In the genomic region with DNA sequence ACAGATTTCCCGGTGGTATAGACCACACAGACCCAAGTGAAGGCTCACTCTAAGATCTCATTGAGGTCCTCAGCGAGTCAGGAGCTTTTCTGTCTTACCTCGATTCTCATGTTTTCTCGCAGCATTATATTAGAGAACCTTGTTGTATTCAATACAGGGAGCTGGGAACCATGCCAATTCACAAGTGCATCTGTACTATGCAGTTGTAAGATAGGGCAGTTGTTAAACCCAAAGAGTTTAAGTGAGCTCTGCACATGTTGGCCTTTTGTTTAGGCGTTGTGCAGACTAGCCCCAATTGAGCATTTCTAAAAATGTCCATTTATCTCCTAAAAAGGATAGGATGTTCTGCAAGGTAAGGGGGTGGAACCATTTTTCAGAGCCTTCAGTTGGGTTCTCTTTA, we compare ENCODE assay signal across 13 cellular contexts. TPM values are rescaled to one million over a fixed set of nuclear protein-coding genes. Genes with fewer than 3 reads are reported as not detected.
DNase-seq lines count a peak whose midpoint lies in the region; ATAC-seq lines count a peak whose summit lies in the region.
"Had no signal": no experiment of that assay in that cellular context is flagged by ENCODE, and none has a peak within 500 bp of the region (broad histone marks: within the 10 kb centered on the region; RNA-seq: fewer than 3 reads in every experiment).

No MANE protein-coding gene starts in this region.

- ATAC-seq in HG03159 (IDR thresholded peaks at IDR 0.05; ENCODE audit: unreplicated experiment) (no peak), GM21367 (IDR thresholded peaks at IDR 0.05; ENCODE audit: unreplicated experiment) (no peak), HG03342 (IDR thresholded peaks at IDR 0.05; ENCODE audit: unreplicated experiment) (no peak)
- ATAC-seq: activated CD8-positive, alpha-beta memory T cell treated with anti-CD3 and anti-CD28 coated beads, Interleukin-2, amount 10 ng/mL, durations not matched to agents 7 days and 5 days had no signal

- H3K9me3 ChIP-seq in SJCRH30 (replicated peaks), result no peaks in the 10 kb centered on the region
- peaks cover 2% of the 10 kb centered on the region for H3K9me3 ChIP-seq in trophoblast cell (ENCODE audit: insufficient read depth, low read depth, low read length)

- H3K14ac ChIP-seq in trophoblast cell (ENCODE audit: low read length), result no peak overlapping the region

- no peak overlapping the region for H2AK5ac ChIP-seq in trophoblast cell (ENCODE audit: low read length)

- no peak overlapping the region for H2AFZ ChIP-seq in trophoblast cell (ENCODE audit: insufficient read depth, low read length, poor library complexity)

- WGBS in trophoblast cell (ENCODE audit: extremely low coverage, insufficient coverage, insufficient read length), result no CpG with 5 or more reads among the region's 5 CpGs

- no peak overlapping the region for H2BK5ac ChIP-seq in trophoblast cell (ENCODE audit: low read depth, low read length, poor library complexity)

- no peaks in the 10 kb centered on the region for H3K36me3 ChIP-seq in SJCRH30
- H3K36me3 ChIP-seq in trophoblast cell (ENCODE audit: control insufficient read depth in 1 of 2, insufficient read depth in 2 of 2, low read length in 2 of 2), result peaks cover 27 to 53% of the 10 kb centered on the region in 2 experiments

- DNase-seq in DMS 273 (lab: John Stamatoyannopoulos, UW; ENCODE audit: unreplicated experiment) (peak; percentile 36), DMS 273 treated with DMSO at 0.1 percent for 48 hours (lab: John Stamatoyannopoulos, UW) (no peak), NCI-H2107 (lab: John Stamatoyannopoulos, UW) (peak; percentile 68), SJCRH30 (peak; percentile 13 to 52), trophoblast cell (no peak)
- DNase-seq: activated CD8-positive, alpha-beta memory T cell treated with anti-CD3 and anti-CD28 coated beads, Interleukin-2, amount 10 ng/mL, durations not matched to agents 7 days and 5 days; activated naive CD4-positive, alpha-beta T cell treated with Interleukin-2 at 50 U/mL for 16 hours; CD4-positive, alpha-beta memory T cell; stimulated activated CD4-positive, alpha-beta T cell treated with anti-CD3 and anti-CD28 coated beads, Interleukin-1b, Interleukin-23, amount 100 ng/mL, for 48 hours had no signal

- no peak overlapping the region for H3K4ac ChIP-seq in trophoblast cell (ENCODE audit: low read depth, low read length)

- no peak overlapping the region for H3K4me2 ChIP-seq in trophoblast cell (ENCODE audit: low read length)

- H3K27me3 ChIP-seq in SJCRH30 (no peaks in the 10 kb centered on the region), trophoblast cell (ENCODE audit: insufficient read depth, low read length) (no peaks in the 10 kb centered on the region)

- no peak overlapping the region for H4K91ac ChIP-seq in trophoblast cell (ENCODE audit: low read depth, low read length)

- no peak overlapping the region for H4K12ac ChIP-seq in trophoblast cell (ENCODE audit: low read depth, low read length)

- no peak overlapping the region for H4K8ac ChIP-seq in trophoblast cell (ENCODE audit: low read depth, low read length)

- H3K79me1 ChIP-seq in trophoblast cell (ENCODE audit: low read length), result no peaks in the 10 kb centered on the region

- H3K27ac ChIP-seq in SJCRH30 (no peak overlapping the region), trophoblast cell (ENCODE audit: low read depth, low read length) (no peak overlapping the region)
- H3K27ac ChIP-seq: 22Rv1 had no signal

- no peak overlapping the region for H2BK12ac ChIP-seq in trophoblast cell (ENCODE audit: low read length)

- no peak overlapping the region for H2BK120ac ChIP-seq in trophoblast cell (ENCODE audit: insufficient read depth, low read length, poor library complexity)

- H3K9ac ChIP-seq in trophoblast cell (ENCODE audit: low read length), result no peak overlapping the region

- H3K4me1 ChIP-seq in SJCRH30, result no peaks in the 10 kb centered on the region
- no peaks in the 10 kb centered on the region for H3K4me1 ChIP-seq in trophoblast cell (ENCODE audit: control insufficient read depth in 1 of 2, insufficient read depth in 2 of 2, low read length in 2 of 2)

- H3K4me3 ChIP-seq in SJCRH30, result no peak overlapping the region
- H3K4me3 ChIP-seq in trophoblast cell (ENCODE audit: low read depth, low read length), result no peak overlapping the region

- no peak overlapping the region for H3K23ac ChIP-seq in trophoblast cell (ENCODE audit: low read length)

- peak overlapping the region; percentile 7 for H3K18ac ChIP-seq in trophoblast cell (ENCODE audit: low read length)

- no peaks in the 10 kb centered on the region for H3K79me2 ChIP-seq in trophoblast cell (ENCODE audit: control insufficient read depth, insufficient read depth, low read length, poor library complexity)

RNA-seq across cellular contexts. Expression of gene FEZ2, which starts 59.6 kb away (rescaled TPM):
- 31.0 and 35.6 TPM in 2 replicates for total RNA-seq in SJCRH30 (2014; rRNA removed; shearing (Covaris generic))
- polyA plus RNA-seq in trophoblast cell (2013), result 85.6 and 85.8 TPM in 2 replicates

Comparison
In these comparisons a context has a peak if more than half of its experiments do, and no peak if none do; other contexts are left out.
1. DNase-seq: peak in DMS 273 (single experiment), NCI-H2107 (single experiment) and SJCRH30 (2 of 2); none in DMS 273 treated with DMSO at 0.1 percent for 48 hours (single experiment) and trophoblast cell (0 of 2).